In the genomic region with DNA sequence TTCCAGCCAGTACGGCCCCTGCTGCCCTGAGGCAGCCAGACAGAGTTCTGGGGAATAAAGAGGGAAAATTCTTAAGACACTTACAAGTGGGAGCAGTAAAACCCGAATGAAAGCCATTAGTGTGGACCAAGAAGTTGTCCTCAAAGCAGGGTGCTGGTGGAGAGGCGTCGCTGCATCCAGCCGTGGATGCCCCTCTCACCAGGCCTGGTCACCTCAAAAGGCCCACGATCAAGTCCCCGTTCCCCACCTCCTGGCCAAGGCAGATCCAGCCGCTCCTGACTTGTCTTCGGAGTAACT, we compare ENCODE assay signal across 9 cellular contexts. TPM values are rescaled to one million over a fixed set of nuclear protein-coding genes. Genes with fewer than 3 reads are reported as not detected.
DNase-seq lines count a peak whose midpoint lies in the region; ATAC-seq and TF ChIP-seq lines count a peak whose summit lies in the region.
"Had no signal": no experiment of that assay in that cellular context is flagged by ENCODE, and none has a peak within 500 bp of the region (broad histone marks: within the 10 kb centered on the region; RNA-seq: fewer than 3 reads in every experiment).

No MANE protein-coding gene starts in this region.

- H3K4me1 ChIP-seq in fibroblast of lung (ENCODE audit: control insufficient read depth, extremely low read depth, insufficient read depth, low read length) (peaks cover 8% of the 10 kb centered on the region), aorta (ENCODE audit: control insufficient read depth in 1 of 2, insufficient read depth in 2 of 2, low read length in 2 of 2) (peaks cover 0 to 5% of the 10 kb centered on the region in 2 donors)

- H3K79me2 ChIP-seq in fibroblast of lung (ENCODE audit: control insufficient read depth, insufficient read depth, low read length), result no peaks in the 10 kb centered on the region

- H3K4me3 Mint-ChIP-seq in nephron progenitor cell, result peak overlapping the region; percentile 86

- no peaks in the 10 kb centered on the region for H3K36me3 Mint-ChIP-seq in nephron progenitor cell (ENCODE audit: low read depth)

- no peaks in the 10 kb centered on the region for H3K36me3 ChIP-seq in fibroblast of lung (ENCODE audit: control insufficient read depth, insufficient read depth, low read length)
- H3K36me3 ChIP-seq in aorta (ENCODE audit: control insufficient read depth in 1 of 2, insufficient read depth in 2 of 2, low read length in 1 of 2), result no peaks in the 10 kb centered on the region

- H3K9me3 Mint-ChIP-seq in nephron progenitor cell, result no peaks in the 10 kb centered on the region

- intact Hi-C loops in Right ventricle myocardium inferior (cut with DNase I) (loop anchor here (2.0 to 10.0 kb wide), 5 partner anchors 42 to 160 kb away; no protein-coding TSS in a partner anchor), cardiac septum (cut with DNase I) (loop anchor here (2.0 to 5.0 kb wide), 2 partner anchors 60 to 107 kb away; no protein-coding TSS in a partner anchor), aorta (cut with DNase I) (loop anchor here in 1 of 2 donors (10.0 kb wide), 1 partner anchor 90 kb away; no protein-coding TSS in a partner anchor)

- in situ Hi-C loops in GM13976 (cut with MboI; ENCODE audit: low sequenced_read_pairs, unreplicated experiment), result no loop called here

- no peak for ATAC-seq in Right ventricle myocardium inferior
- ATAC-seq in aorta (ENCODE audit: low FRiP score), result peak; percentile 3
- ATAC-seq in GM21529 (IDR thresholded peaks at IDR 0.05; ENCODE audit: unreplicated experiment), result no peak

- H3K9me3 ChIP-seq in fibroblast of lung (ENCODE audit: control insufficient read depth, insufficient read depth, low read depth, low read length), result no peaks in the 10 kb centered on the region
- no peaks in the 10 kb centered on the region for H3K9me3 ChIP-seq in aorta (ENCODE audit: control insufficient read depth, low read length)

- 1 to 6% methylated on average over 9 of the region's 9 CpGs for WGBS in aorta, 2 donors

- peak overlapping the region; percentile 67 for H3K27ac ChIP-seq in fibroblast of lung (ENCODE audit: insufficient read depth, low read length)
- peak overlapping the region; percentile 46 to 77 for H3K27ac ChIP-seq in aorta (ENCODE audit: low read depth in 1 of 2, low read length in 2 of 2)

- H3K4me2 ChIP-seq in fibroblast of lung (ENCODE audit: extremely low read depth, insufficient read depth, low read length), result peak overlapping the region; percentile 79

- peak overlapping the region; percentile 60 to 76 (median 70) for H3K4me3 ChIP-seq in fibroblast of lung (replicated peaks in 1 of 4; ENCODE audit: control extremely low read depth in 1 of 4, insufficient read depth in 1 of 4, low read depth in 3 of 4, low read length in 4 of 4)
- peak overlapping the region; percentile 37 to 90 for H3K4me3 ChIP-seq in aorta (ENCODE audit: low read length in 2 of 2)

- peak overlapping the region; percentile 71 for H3K9ac ChIP-seq in fibroblast of lung (ENCODE audit: insufficient read depth, low read length)

- no peak overlapping the region for H3K27ac Mint-ChIP-seq in nephron progenitor cell

- no peaks in the 10 kb centered on the region for H4K20me1 ChIP-seq in fibroblast of lung (ENCODE audit: control insufficient read depth, extremely low read depth, insufficient read depth, low read length)

- H3K4me1 Mint-ChIP-seq in nephron progenitor cell, result peaks cover 24% of the 10 kb centered on the region

- DNase-seq in Right ventricle myocardium inferior (ENCODE audit: missing footprints) (peak; percentile 51), cardiac septum (ENCODE audit: low spot score) (no peak), fibroblast of lung (ENCODE audit: low read depth in 2 of 2) (peak in 1 of 2 donors; percentile 54), nephron progenitor cell (no peak), aorta (no peak), GM13976 (ENCODE audit: low spot score) (no peak), cerebellar nuclear complex (lab: John Stamatoyannopoulos, UW) (no peak)

- no peak for TF ChIP-seq CTCF in fibroblast of lung (conservative IDR thresholded peaks at IDR 0.05 in 1 of 2, IDR thresholded peaks at IDR 0.05 in 1 of 2; ENCODE audit: low read depth in 1 of 2, low read length in 2 of 2)
- TF ChIP-seq CTCF in nephron progenitor cell (IDR thresholded peaks at IDR 0.05), result no peak
- no peak for TF ChIP-seq CTCF in GM13976 (IDR thresholded peaks at IDR 0.05; ENCODE audit: borderline replicate concordance, control extremely low read depth, extremely low read depth, insufficient read depth, missing control alignments)

- H2AFZ ChIP-seq in fibroblast of lung (ENCODE audit: low read length), result peak overlapping the region; percentile 71

- H3K27me3 Mint-ChIP-seq in nephron progenitor cell (ENCODE audit: low read depth, poor library complexity), result peaks cover 56% of the 10 kb centered on the region

- peaks cover 7% of the 10 kb centered on the region for H3K27me3 ChIP-seq in fibroblast of lung (ENCODE audit: control insufficient read depth, insufficient read depth, low read length)
- no peaks in the 10 kb centered on the region for H3K27me3 ChIP-seq in aorta (ENCODE audit: control insufficient read depth in 1 of 2, insufficient read depth in 2 of 2, low read length in 1 of 2)

RNA-seq across cellular contexts. Expression of a gene that starts 0.7 kb away (rescaled TPM):
- total RNA-seq in Right ventricle myocardium inferior (21.8 TPM), cardiac septum (24.4 TPM), fibroblast of lung (4.4 and 8.1 TPM in 2 replicates), aorta (10 to 100 TPM; 24.6 to 34.2 TPM)
- polyA plus RNA-seq in fibroblast of lung (4.5 and 27.9 TPM in 2 replicates), aorta (10 to 100 TPM in 1 of 2 donors, 1 to 10 TPM in 1; 8.0 to 11.4 TPM)
- polyA plus RNA-seq in fibroblast of lung (2012), result 4.1 and 25.2 TPM in 2 replicates
- 3.7 and 19.5 TPM in 2 replicates for polyA minus RNA-seq in fibroblast of lung (ENCODE audit: low replicate concordance)

RNA-seq across cellular contexts. Expression of a gene that starts 19.2 kb away (rescaled TPM):
- total RNA-seq in Right ventricle myocardium inferior (not detected), cardiac septum (not detected), fibroblast of lung (not detected in 2 replicates), aorta (not detected)
- polyA plus RNA-seq in fibroblast of lung (not detected in 2 replicates), aorta (not detected)
- polyA plus RNA-seq in fibroblast of lung (2012), result not detected in 2 replicates
- not detected in 2 replicates for polyA minus RNA-seq in fibroblast of lung (ENCODE audit: low replicate concordance)
- total RNA-seq: LHCN-M2 had no signal
